Comparison of ENCODE assay signal across 8 cellular contexts in genomic region chr11:67262731-67263675, GRCh38. TPM values are rescaled to one million over a fixed set of nuclear protein-coding genes. Genes with fewer than 3 reads are reported as not detected.
A peak's percentile ranks its signal among the peaks of the same experiment; 100 is the strongest.
DNase-seq lines count a peak whose midpoint lies in the region; ATAC-seq, FAIRE-seq and TF ChIP-seq lines count a peak whose summit lies in the region.

No MANE protein-coding gene starts in this region.

- peak overlapping the region; percentile 56 for H2AFZ ChIP-seq in endothelial cell of umbilical vein (ENCODE audit: low read depth, low read length)

- H3K27ac Mint-ChIP-seq in activated CD8-positive, alpha-beta memory T cell treated with anti-CD3 and anti-CD28 coated beads, Interleukin-2, amount 10 ng/mL, durations not matched to agents 7 days and 5 days: peak overlapping the region; percentile 77

- H3K27ac ChIP-seq in endothelial cell of umbilical vein (ENCODE audit: insufficient read depth, low read depth, low read length) (no peak overlapping the region), stomach (peak overlapping the region; percentile 20 to 67 (median 40))

- TF ChIP-seq CTCF in endothelial cell of umbilical vein (IDR thresholded peaks at IDR 0.05; ENCODE audit: extremely low read depth in 1 of 2, insufficient read depth in 1 of 2, low read depth in 1 of 2, low read length in 2 of 2) (peak; percentile 89 to 93), stomach (IDR thresholded peaks at IDR 0.05) (peak in 5 of 7 experiments; percentile 69 to 85 (median 83))

- CTCF ChIA-PET in activated CD8-positive, alpha-beta memory T cell treated with anti-CD3 and anti-CD28 coated beads, Interleukin-2, amount 10 ng/mL, durations not matched to agents 7 days and 5 days (lab: Charles Lee): interaction anchor here (0.5 to 4.9 kb wide), 33 partner anchors 9 to 320 kb away, joined by 3 to 153 read pairs (median 7); partner anchors contain the start of genes ANKRD13D, POLD4, PPP1CA and RAD9A
- CTCF ChIA-PET in endothelial cell of umbilical vein (lab: Charles Lee): interaction anchor here (0.8 to 4.9 kb wide), 28 partner anchors 8 to 181 kb away, joined by 3 to 151 read pairs (median 6); partner anchors contain the start of genes ANKRD13D, CLCF1 and SSH3

- H3K9me1 ChIP-seq in endothelial cell of umbilical vein (replicated peaks; ENCODE audit: control insufficient read depth, extremely low read depth, insufficient read depth, low read length): no peaks in the 10 kb centered on the region

- H4K20me1 ChIP-seq in endothelial cell of umbilical vein (replicated peaks; ENCODE audit: control insufficient read depth, extremely low read depth, insufficient read depth, low read length): no peaks in the 10 kb centered on the region

- H3K4me1 ChIP-seq in NT2/D1 (ENCODE audit: insufficient read depth, insufficient read length) (peaks cover 22% of the 10 kb centered on the region), endothelial cell of umbilical vein (ENCODE audit: control insufficient read depth, extremely low read depth, insufficient read depth, low read length) (peaks cover 13% of the 10 kb centered on the region), stomach (peaks cover 28 to 46% (median 44%) of the 10 kb centered on the region in 4 donors)

- H3K4me2 ChIP-seq in endothelial cell of umbilical vein (ENCODE audit: insufficient read depth, low read length): no peak overlapping the region

- H3K36me3 ChIP-seq in NT2/D1 (ENCODE audit: insufficient read depth, insufficient read length, low read length): peaks cover 8% of the 10 kb centered on the region
- H3K36me3 ChIP-seq in endothelial cell of umbilical vein (ENCODE audit: control insufficient read depth in 2 of 2, extremely low read depth in 1 of 2, insufficient read depth in 2 of 2, low read length in 2 of 2): no peaks in the 10 kb centered on the region
- no peaks in the 10 kb centered on the region for H3K36me3 ChIP-seq in stomach

- peaks cover 52% of the 10 kb centered on the region for H3K4me1 Mint-ChIP-seq in activated CD8-positive, alpha-beta memory T cell treated with anti-CD3 and anti-CD28 coated beads, Interleukin-2, amount 10 ng/mL, durations not matched to agents 7 days and 5 days

- POLR2A ChIA-PET in endothelial cell of umbilical vein (lab: Charles Lee): no interaction called here

- no peak for TF ChIP-seq EP300 in stomach (IDR thresholded peaks at IDR 0.05)

- H3K4me3 ChIP-seq in NT2/D1 (ENCODE audit: insufficient read length, low read depth) (no peak overlapping the region), endothelial cell of umbilical vein (replicated peaks in 1 of 3; ENCODE audit: insufficient read depth in 1 of 3, low read depth in 1 of 3, low read length in 3 of 3) (no peak overlapping the region), stomach (no peak overlapping the region)

- peaks cover 13% of the 10 kb centered on the region for H3K79me2 ChIP-seq in endothelial cell of umbilical vein (ENCODE audit: control insufficient read depth, insufficient read depth, low read length)

- dilution Hi-C loops in endothelial cell of umbilical vein (cut with MboI; ENCODE audit: extremely low pct_ligation_motif_present, low sequenced_read_pairs): no loop called here

- peak; percentile 48 for ATAC-seq in activated CD8-positive, alpha-beta memory T cell treated with anti-CD3 and anti-CD28 coated beads, Interleukin-2, amount 10 ng/mL, durations not matched to agents 7 days and 5 days

- no peaks in the 10 kb centered on the region for H3K9me3 Mint-ChIP-seq in activated CD8-positive, alpha-beta memory T cell treated with anti-CD3 and anti-CD28 coated beads, Interleukin-2, amount 10 ng/mL, durations not matched to agents 7 days and 5 days (ENCODE audit: low read depth)

- peaks cover 11% of the 10 kb centered on the region for H3K36me3 Mint-ChIP-seq in activated CD8-positive, alpha-beta memory T cell treated with anti-CD3 and anti-CD28 coated beads, Interleukin-2, amount 10 ng/mL, durations not matched to agents 7 days and 5 days

- peak overlapping the region; percentile 24 for H3K4me3 Mint-ChIP-seq in activated CD8-positive, alpha-beta memory T cell treated with anti-CD3 and anti-CD28 coated beads, Interleukin-2, amount 10 ng/mL, durations not matched to agents 7 days and 5 days

- TF ChIP-seq POLR2A in endothelial cell of umbilical vein (IDR thresholded peaks at IDR 0.05; ENCODE audit: low read depth, low read length) (no peak), stomach (IDR thresholded peaks at IDR 0.05) (no peak)

- FAIRE-seq in HTR-8/SVneo (lab: Jason Lieb, UNC): peak; percentile 95
- peak; percentile 98 for FAIRE-seq in endothelial cell of umbilical vein (lab: Jason Lieb, UNC)

- intact Hi-C loops in endothelial cell of umbilical vein (cut with micrococcal nuclease): loop anchor here (1.0 to 10.0 kb wide), 6 partner anchors 23 to 242 kb away; partner anchors contain the start of genes CDK2AP2 and PITPNM1
- intact Hi-C loops in stomach (cut with DNase I; ENCODE audit: low total_unique reads): loop anchor here (5.0 kb wide), 1 partner anchor 49 kb away; no protein-coding TSS in a partner anchor

- DNase-seq in DMS153 treated with DMSO at 0.1 percent for 48 hours (lab: John Stamatoyannopoulos, UW; ENCODE audit: unreplicated experiment) (peak; percentile 80), HTR-8/SVneo (ENCODE audit: insufficient read length, low spot score) (peak; percentile 98), NT2/D1 (ENCODE audit: low read depth, low spot score) (peak; percentile 77), endothelial cell of umbilical vein (ENCODE audit: low read depth, low spot score) (peak; percentile 67), middle frontal gyrus (ENCODE audit: extremely low spot score, low spot score) (peak; percentile 64), stomach (peak; percentile 86), mesenteric fat pad (ENCODE audit: low spot score) (no peak)
- peak; percentile 86 for DNase-seq in activated CD8-positive, alpha-beta memory T cell treated with anti-CD3 and anti-CD28 coated beads, Interleukin-2, amount 10 ng/mL, durations not matched to agents 7 days and 5 days

- H3K9ac ChIP-seq in NT2/D1 (ENCODE audit: insufficient read length, low read depth) (peak overlapping the region; percentile 29), endothelial cell of umbilical vein (replicated peaks; ENCODE audit: extremely low read depth, insufficient read depth, low read length) (no peak overlapping the region)

- H3K27me3 Mint-ChIP-seq in activated CD8-positive, alpha-beta memory T cell treated with anti-CD3 and anti-CD28 coated beads, Interleukin-2, amount 10 ng/mL, durations not matched to agents 7 days and 5 days: peaks cover 4% of the 10 kb centered on the region

- H3K27me3 ChIP-seq in NT2/D1 (ENCODE audit: insufficient read depth, insufficient read length) (peaks cover 26% of the 10 kb centered on the region), endothelial cell of umbilical vein (ENCODE audit: control insufficient read depth in 2 of 2, insufficient read depth in 2 of 2, low read length in 2 of 2) (no peaks in the 10 kb centered on the region), stomach (no peaks in the 10 kb centered on the region)

- H3K9me3 ChIP-seq in NT2/D1 (ENCODE audit: insufficient read depth, low read length) (no peaks in the 10 kb centered on the region), endothelial cell of umbilical vein (replicated peaks; ENCODE audit: control insufficient read depth, insufficient read depth, low read length) (no peaks in the 10 kb centered on the region), stomach (no peaks in the 10 kb centered on the region)

- 41 to 51% (median 49%) methylated on average over 22 of the region's 22 CpGs for WGBS in stomach, 5 donors

- BruUV-seq in endothelial cell of umbilical vein (replicated peaks; lab: Mats Ljungman, UMichigan): no TSS peak

RNA-seq across cellular contexts. Expression of gene GRK2, which starts 3.3 kb away (rescaled TPM):
- total RNA-seq in activated CD8-positive, alpha-beta memory T cell treated with anti-CD3 and anti-CD28 coated beads, Interleukin-2, amount 10 ng/mL, durations not matched to agents 7 days and 5 days: 100 to 1,000 TPM; 366 to 402 TPM
- total RNA-seq in endothelial cell of umbilical vein: 62.3 and 66.9 TPM in 2 replicates
- 57.9 and 73.1 TPM in 2 replicates for polyA plus RNA-seq in endothelial cell of umbilical vein
- polyA plus RNA-seq in endothelial cell of umbilical vein (2011; cell fraction: cytosol; rRNA removed): 41.3 and 53.7 TPM in 2 replicates
- 132 and 162 TPM in 2 replicates for polyA plus RNA-seq in endothelial cell of umbilical vein (2011; cell fraction: nucleus; rRNA removed)
- 41.3 and 55.6 TPM in 2 replicates for polyA plus RNA-seq in endothelial cell of umbilical vein (2012)
- polyA minus RNA-seq in endothelial cell of umbilical vein: 30.8 and 39.9 TPM in 2 replicates
- polyA minus RNA-seq in endothelial cell of umbilical vein (2011; cell fraction: cytosol; rRNA and poly(A)+ RNA removed): 52.9 TPM
- 38.1 and 49.4 TPM in 2 replicates for polyA minus RNA-seq in endothelial cell of umbilical vein (2011; cell fraction: nucleus; rRNA and poly(A)+ RNA removed)
- total RNA-seq in stomach: 100 to 1,000 TPM in 4 of 5 donors, 10 to 100 TPM in 1; 53.8 to 266 (median 131) TPM
- 10 to 100 TPM; 44.0 to 59.4 (median 46.5) TPM for polyA plus RNA-seq in stomach
- 60.2 TPM for total RNA-seq in mesenteric fat pad

RNA-seq across cellular contexts. Expression of gene ANKRD13D, which starts 26.1 kb away (rescaled TPM):
- total RNA-seq in activated CD8-positive, alpha-beta memory T cell treated with anti-CD3 and anti-CD28 coated beads, Interleukin-2, amount 10 ng/mL, durations not matched to agents 7 days and 5 days: 100 to 1,000 TPM; 148 to 172 TPM
- total RNA-seq in endothelial cell of umbilical vein: 57.5 and 69.6 TPM in 2 replicates
- polyA plus RNA-seq in endothelial cell of umbilical vein: 43.5 and 51.2 TPM in 2 replicates
- 23.3 and 32.6 TPM in 2 replicates for polyA plus RNA-seq in endothelial cell of umbilical vein (2011; cell fraction: cytosol; rRNA removed)
- polyA plus RNA-seq in endothelial cell of umbilical vein (2011; cell fraction: nucleus; rRNA removed): 110 TPM in 2 replicates
- polyA plus RNA-seq in endothelial cell of umbilical vein (2012): 18.1 and 22.7 TPM in 2 replicates
- polyA minus RNA-seq in endothelial cell of umbilical vein: 22.4 and 23.7 TPM in 2 replicates
- polyA minus RNA-seq in endothelial cell of umbilical vein (2011; cell fraction: cytosol; rRNA and poly(A)+ RNA removed): 12.2 TPM
- 36.1 and 50.4 TPM in 2 replicates for polyA minus RNA-seq in endothelial cell of umbilical vein (2011; cell fraction: nucleus; rRNA and poly(A)+ RNA removed)
- total RNA-seq in stomach: 10 to 100 TPM; 24.6 to 96.4 (median 42.6) TPM
- polyA plus RNA-seq in stomach: 10 to 100 TPM; 18.5 to 61.3 (median 30.9) TPM
- total RNA-seq in mesenteric fat pad: 42.5 TPM

RNA-seq across cellular contexts. Expression of gene SSH3, which starts 40.3 kb away (rescaled TPM):
- total RNA-seq in activated CD8-positive, alpha-beta memory T cell treated with anti-CD3 and anti-CD28 coated beads, Interleukin-2, amount 10 ng/mL, durations not matched to agents 7 days and 5 days: 10 to 100 TPM; 10.7 to 26.4 TPM
- total RNA-seq in endothelial cell of umbilical vein (16.5 and 22.5 TPM in 2 replicates), stomach (100 to 1,000 TPM in 3 of 5 donors, 10 to 100 TPM in 2; 23.5 to 217 (median 103) TPM), mesenteric fat pad (19.9 TPM)
- polyA plus RNA-seq in endothelial cell of umbilical vein (14.3 and 16.4 TPM in 2 replicates), stomach (10 to 100 TPM; 18.8 to 34.3 (median 22.6) TPM)
- 6.1 and 9.0 TPM in 2 replicates for polyA plus RNA-seq in endothelial cell of umbilical vein (2011; cell fraction: cytosol; rRNA removed)
- 44.3 and 57.9 TPM in 2 replicates for polyA plus RNA-seq in endothelial cell of umbilical vein (2011; cell fraction: nucleus; rRNA removed)
- 15.7 and 20.8 TPM in 2 replicates for polyA plus RNA-seq in endothelial cell of umbilical vein (2012)
- 5.8 and 9.4 TPM in 2 replicates for polyA minus RNA-seq in endothelial cell of umbilical vein
- polyA minus RNA-seq in endothelial cell of umbilical vein (2011; cell fraction: cytosol; rRNA and poly(A)+ RNA removed): 15.0 TPM
- 5.3 and 12.8 TPM in 2 replicates for polyA minus RNA-seq in endothelial cell of umbilical vein (2011; cell fraction: nucleus; rRNA and poly(A)+ RNA removed)
